8 cellular contexts compared by ENCODE assay signal in genomic region chr3:194058189-194058571, GRCh38.
DNase-seq lines count a peak whose midpoint lies in the region; ATAC-seq and TF ChIP-seq lines count a peak whose summit lies in the region.

No MANE protein-coding gene starts in this region.

- H3K27me3 Mint-ChIP-seq in activated CD8-positive, alpha-beta memory T cell treated with anti-CD3 and anti-CD28 coated beads, Interleukin-2, amount 10 ng/mL, durations not matched to agents 7 days and 5 days = peaks cover 32% of the 10 kb centered on the region
- peaks cover 19% of the 10 kb centered on the region for H3K27me3 Mint-ChIP-seq in osteocyte (ENCODE audit: unreplicated experiment)

- no peaks in the 10 kb centered on the region for H3K36me3 Mint-ChIP-seq in activated CD8-positive, alpha-beta memory T cell treated with anti-CD3 and anti-CD28 coated beads, Interleukin-2, amount 10 ng/mL, durations not matched to agents 7 days and 5 days
- no peaks in the 10 kb centered on the region for H3K36me3 Mint-ChIP-seq in osteocyte (ENCODE audit: unreplicated experiment)

- no peak for TF ChIP-seq CTCF in foreskin keratinocyte (conservative IDR thresholded peaks at IDR 0.05)
- TF ChIP-seq CTCF in osteocyte (IDR thresholded peaks at IDR 0.05) = no peak

- ATAC-seq in GM19395 (IDR thresholded peaks at IDR 0.05; ENCODE audit: unreplicated experiment) (peak; percentile 65), foreskin keratinocyte (peak; percentile 68)
- peak; percentile 45 for ATAC-seq in activated CD8-positive, alpha-beta memory T cell treated with anti-CD3 and anti-CD28 coated beads, Interleukin-2, amount 10 ng/mL, durations not matched to agents 7 days and 5 days

- H3K4me3 Mint-ChIP-seq in activated CD8-positive, alpha-beta memory T cell treated with anti-CD3 and anti-CD28 coated beads, Interleukin-2, amount 10 ng/mL, durations not matched to agents 7 days and 5 days = peak overlapping the region; percentile 23
- H3K4me3 Mint-ChIP-seq in osteocyte (ENCODE audit: unreplicated experiment) = peak overlapping the region; percentile 30

- peak; percentile 19 for DNase-seq in CD1c-positive myeloid dendritic cell (ENCODE audit: extremely low spot score)
- DNase-seq in NCI-H1436 treated with DMSO at 0.1 percent for 48 hours (lab: John Stamatoyannopoulos, UW) = peak; percentile 43
- DNase-seq in activated CD8-positive, alpha-beta memory T cell treated with anti-CD3 and anti-CD28 coated beads, Interleukin-2, amount 10 ng/mL, durations not matched to agents 7 days and 5 days = no peak
- DNase-seq in foreskin keratinocyte = peak in 1 of 2 donors; percentile 25
- DNase-seq in osteocyte (ENCODE audit: extremely low spot score, unreplicated experiment) = no peak
- no peak for DNase-seq in SIG-M5 treated with dmso at 0.1 percent for 504 hours (lab: John Stamatoyannopoulos, UW; ENCODE audit: unreplicated experiment)
- DNase-seq in RKO (ENCODE audit: low spot score) = no peak

- H3K9me3 Mint-ChIP-seq in activated CD8-positive, alpha-beta memory T cell treated with anti-CD3 and anti-CD28 coated beads, Interleukin-2, amount 10 ng/mL, durations not matched to agents 7 days and 5 days (ENCODE audit: low read depth) = no peaks in the 10 kb centered on the region
- no peaks in the 10 kb centered on the region for H3K9me3 Mint-ChIP-seq in osteocyte (ENCODE audit: unreplicated experiment)

- no peak overlapping the region for H3K27ac Mint-ChIP-seq in activated CD8-positive, alpha-beta memory T cell treated with anti-CD3 and anti-CD28 coated beads, Interleukin-2, amount 10 ng/mL, durations not matched to agents 7 days and 5 days
- no peak overlapping the region for H3K27ac Mint-ChIP-seq in osteocyte (ENCODE audit: unreplicated experiment)

- CTCF ChIA-PET in activated CD8-positive, alpha-beta memory T cell treated with anti-CD3 and anti-CD28 coated beads, Interleukin-2, amount 10 ng/mL, durations not matched to agents 7 days and 5 days (lab: Charles Lee) = interaction anchor here (1.5 kb wide), 1 partner anchor 27 kb away, joined by 3 read pairs; no protein-coding TSS in a partner anchor

- H3K4me1 ChIP-seq in foreskin keratinocyte = peaks cover 6% of the 10 kb centered on the region

- H3K27me3 ChIP-seq in foreskin keratinocyte = no peaks in the 10 kb centered on the region

- H3K4me1 Mint-ChIP-seq in activated CD8-positive, alpha-beta memory T cell treated with anti-CD3 and anti-CD28 coated beads, Interleukin-2, amount 10 ng/mL, durations not matched to agents 7 days and 5 days = peaks cover 7% of the 10 kb centered on the region
- H3K4me1 Mint-ChIP-seq in osteocyte (ENCODE audit: unreplicated experiment) = peaks cover 7% of the 10 kb centered on the region

- H3K27ac ChIP-seq in foreskin keratinocyte = peak overlapping the region; percentile 36

Comparison
In these comparisons a context has a peak if more than half of its experiments do, and no peak if none do; other contexts are left out.
1. DNase-seq: peak in CD1c-positive myeloid dendritic cell (single experiment) and NCI-H1436 treated with DMSO at 0.1 percent for 48 hours (single experiment); none in activated CD8-positive, alpha-beta memory T cell treated with anti-CD3 and anti-CD28 coated beads, Interleukin-2, amount 10 ng/mL, durations not matched to agents 7 days and 5 days (single experiment), osteocyte (single experiment), SIG-M5 treated with dmso at 0.1 percent for 504 hours (single experiment) and RKO (single experiment).
2. Peak in every context shown above with its lines, with median percentiles within 50 percentile points of each other: ATAC-seq.